ENCODE assay signal across 9 cellular contexts in the genomic region with DNA sequence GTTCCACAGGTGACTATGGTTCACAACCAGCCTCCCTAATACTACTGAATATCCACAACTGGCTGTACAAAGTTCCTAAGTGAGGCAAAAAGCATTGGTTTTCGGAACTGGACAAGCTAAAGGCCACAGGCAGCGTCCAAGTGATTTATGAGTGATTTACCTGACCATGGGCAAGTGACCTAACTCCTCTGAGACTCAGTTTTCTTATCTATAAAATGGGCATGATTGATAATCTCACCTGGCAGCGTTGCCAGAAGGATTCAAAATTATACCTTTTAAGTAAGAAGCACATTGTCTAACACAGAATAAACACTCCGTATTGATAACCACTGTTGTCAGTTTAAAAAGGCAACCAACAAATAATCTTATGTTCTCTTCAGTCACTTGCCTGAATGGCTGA.
"Had no signal": no experiment of that assay in that cellular context is flagged by ENCODE, and none has a peak within 500 bp of the region (broad histone marks: within the 10 kb centered on the region; RNA-seq: fewer than 3 reads in every experiment).

No MANE protein-coding gene starts in this region.

- H3K9ac ChIP-seq: KMS-11 had no signal

- H3K4me3 ChIP-seq: GM23338, HAP-1 had no signal

- H3K4me2 ChIP-seq: GM23338, KMS-11 had no signal

- DNase-seq: H7, HFFc6, IMR-90, KBM-7 had no signal

- H3K36me3 ChIP-seq: HAP-1 had no signal

- ATAC-seq: GM23338, HCT116 had no signal

- H3K27ac ChIP-seq: HL-60, KMS-11 had no signal

- H2AFZ ChIP-seq: GM23338 had no signal
